30 cellular contexts compared by ENCODE assay signal in genomic region chr3:71997066-71997653, GRCh38.
DNase-seq lines count a peak whose midpoint lies in the region; ATAC-seq and TF ChIP-seq lines count a peak whose summit lies in the region.
"Had no signal": no experiment of that assay in that cellular context is flagged by ENCODE, and none has a peak within 500 bp of the region (broad histone marks: within the 10 kb centered on the region; RNA-seq: fewer than 3 reads in every experiment).

No MANE protein-coding gene starts in this region.

- POLR2A ChIA-PET in HEK293 (lab: Yijun Ruan, JAX), result no interaction called here

- no peak for DNase-seq in activated T-cell treated with anti-CD3 and anti-CD28 coated beads, Interleukin-2, amount 50 U/mL, for 24 hours
- DNase-seq in activated T-cell treated with anti-CD3 and anti-CD28 coated beads for 4 hours, result no peak
- DNase-seq in activated naive CD8-positive, alpha-beta T cell treated with anti-CD3 and anti-CD28 coated beads, Interleukin-2, amount 50 U/mL, for 24 hours, result no peak
- DNase-seq in stimulated activated effector memory CD8-positive, alpha-beta T cell treated with anti-CD3 and anti-CD28 coated beads, Interleukin-12 subunit alpha, Interleukin-12 subunit beta, amount 100 ng/mL, for 72 hours (ENCODE audit: low spot score in 2 of 2), result no peak
- no peak for DNase-seq in NCI-H774 (lab: John Stamatoyannopoulos, UW)
- DNase-seq: activated CD8-positive, alpha-beta T cell treated with anti-CD3 and anti-CD28 coated beads for 36 hours; body of pancreas; C1 segment of cervical spinal cord; cerebellar nuclear complex; dermis blood vessel endothelial cell; DMS153; heart right ventricle; left ventricle myocardium inferior; mesendoderm; MG63; NCI-H1105; NCI-H1930; NCI-H526 treated with DMSO at 0.1 percent for 48 hours; posterior cingulate gyrus; right lobe of liver; tibial artery had no signal

- ATAC-seq in activated naive CD8-positive, alpha-beta T cell treated with anti-CD3 and anti-CD28 coated beads, Interleukin-2, amount 50 U/mL, for 24 hours, result no peak
- ATAC-seq in stimulated activated effector memory CD8-positive, alpha-beta T cell treated with anti-CD3 and anti-CD28 coated beads, Interleukin-12 subunit alpha, Interleukin-12 subunit beta, amount 100 ng/mL, for 72 hours, result peak; percentile 45
- ATAC-seq in GM21367 (IDR thresholded peaks at IDR 0.05; ENCODE audit: unreplicated experiment), result no peak
- ATAC-seq: activated CD8-positive, alpha-beta T cell treated with anti-CD3 and anti-CD28 coated beads for 36 hours; body of pancreas; heart right ventricle; right lobe of liver; Right ventricle myocardium inferior; SK-N-SH treated with all-trans-retinoic acid at 6 μM for 48 hours had no signal

- no peak for TF ChIP-seq CTCF in HEK293 (tag by site-specific recombination; IDR thresholded peaks at IDR 0.05)

- H3K4me3 ChIP-seq in HEK293 (ENCODE audit: low read depth, low read length), result no peak overlapping the region
- H3K4me3 ChIP-seq: body of pancreas, esophagus muscularis mucosa, heart right ventricle, left ventricle myocardium inferior, MG63, right lobe of liver, tibial artery, vagina had no signal

- H3K27ac ChIP-seq in HEK293 (ENCODE audit: extremely low read depth, low read depth, low read length), result no peak overlapping the region
- H3K27ac ChIP-seq: body of pancreas, esophagus muscularis mucosa, heart right ventricle, KMS-11, left ventricle myocardium inferior, right lobe of liver, tibial artery, vagina, VCaP had no signal

- no peaks in the 10 kb centered on the region for H3K9me3 ChIP-seq in HEK293 (ENCODE audit: control insufficient read depth, insufficient read depth, low read depth, low read length)
- H3K9me3 ChIP-seq: body of pancreas, esophagus muscularis mucosa, heart right ventricle, left ventricle myocardium inferior, MG63, right lobe of liver, tibial artery, vagina had no signal

- peaks cover 10% of the 10 kb centered on the region for H3K9me3 Mint-ChIP-seq in activated T-cell treated with anti-CD3 and anti-CD28 coated beads, Interleukin-2, amount 50 U/mL, for 24 hours
- H3K9me3 Mint-ChIP-seq in activated naive CD8-positive, alpha-beta T cell treated with anti-CD3 and anti-CD28 coated beads, Interleukin-2, amount 50 U/mL, for 24 hours, result peaks cover 5% of the 10 kb centered on the region
- H3K9me3 Mint-ChIP-seq in stimulated activated effector memory CD8-positive, alpha-beta T cell treated with anti-CD3 and anti-CD28 coated beads, Interleukin-12 subunit alpha, Interleukin-12 subunit beta, amount 100 ng/mL, for 72 hours, result peaks cover 7% of the 10 kb centered on the region
- H3K9me3 Mint-ChIP-seq: activated CD8-positive, alpha-beta T cell treated with anti-CD3 and anti-CD28 coated beads for 36 hours; T-helper 2 cell treated with Interferon-gamma antibody and Interleukin-4, amounts not matched to agents 5 μg/mL and 100 μg/mL, for 36 hours had no signal

- H3K4me3 Mint-ChIP-seq in activated T-cell treated with anti-CD3 and anti-CD28 coated beads, Interleukin-2, amount 50 U/mL, for 24 hours, result no peak overlapping the region
- no peak overlapping the region for H3K4me3 Mint-ChIP-seq in activated naive CD8-positive, alpha-beta T cell treated with anti-CD3 and anti-CD28 coated beads, Interleukin-2, amount 50 U/mL, for 24 hours
- peak overlapping the region; percentile 24 for H3K4me3 Mint-ChIP-seq in stimulated activated effector memory CD8-positive, alpha-beta T cell treated with anti-CD3 and anti-CD28 coated beads, Interleukin-12 subunit alpha, Interleukin-12 subunit beta, amount 100 ng/mL, for 72 hours
- H3K4me3 Mint-ChIP-seq: activated CD8-positive, alpha-beta T cell treated with anti-CD3 and anti-CD28 coated beads for 36 hours; T-helper 2 cell treated with Interferon-gamma antibody and Interleukin-4, amounts not matched to agents 5 μg/mL and 100 μg/mL, for 36 hours had no signal

- no peaks in the 10 kb centered on the region for H3K36me3 ChIP-seq in HEK293 (ENCODE audit: control insufficient read depth in 2 of 2, insufficient read depth in 1 of 2, low read length in 2 of 2)
- H3K36me3 ChIP-seq: esophagus muscularis mucosa, heart right ventricle, left ventricle myocardium inferior, MG63, right lobe of liver, tibial artery, vagina had no signal

- H3K36me3 Mint-ChIP-seq in activated T-cell treated with anti-CD3 and anti-CD28 coated beads, Interleukin-2, amount 50 U/mL, for 24 hours (ENCODE audit: low read depth), result no peaks in the 10 kb centered on the region
- H3K36me3 Mint-ChIP-seq in activated naive CD8-positive, alpha-beta T cell treated with anti-CD3 and anti-CD28 coated beads, Interleukin-2, amount 50 U/mL, for 24 hours (ENCODE audit: low read depth), result peaks cover 2% of the 10 kb centered on the region
- no peaks in the 10 kb centered on the region for H3K36me3 Mint-ChIP-seq in stimulated activated effector memory CD8-positive, alpha-beta T cell treated with anti-CD3 and anti-CD28 coated beads, Interleukin-12 subunit alpha, Interleukin-12 subunit beta, amount 100 ng/mL, for 72 hours

- CTCF ChIA-PET in HEK293 (lab: Yijun Ruan, JAX), result interaction anchor here (0.6 kb wide), 1 partner anchor 66 kb away, joined by 3 read pairs; no protein-coding TSS in a partner anchor

- H3K4me1 ChIP-seq in HEK293 (ENCODE audit: control insufficient read depth, insufficient read depth, low read length), result no peaks in the 10 kb centered on the region
- H3K4me1 ChIP-seq: body of pancreas, esophagus muscularis mucosa, left ventricle myocardium inferior, right lobe of liver, tibial artery, vagina had no signal

- H3K4me1 Mint-ChIP-seq in activated T-cell treated with anti-CD3 and anti-CD28 coated beads, Interleukin-2, amount 50 U/mL, for 24 hours (ENCODE audit: low read depth), result peaks cover 41% of the 10 kb centered on the region
- peaks cover 20% of the 10 kb centered on the region for H3K4me1 Mint-ChIP-seq in activated naive CD8-positive, alpha-beta T cell treated with anti-CD3 and anti-CD28 coated beads, Interleukin-2, amount 50 U/mL, for 24 hours
- H3K4me1 Mint-ChIP-seq in stimulated activated effector memory CD8-positive, alpha-beta T cell treated with anti-CD3 and anti-CD28 coated beads, Interleukin-12 subunit alpha, Interleukin-12 subunit beta, amount 100 ng/mL, for 72 hours, result peaks cover 40% of the 10 kb centered on the region

- H3K27ac Mint-ChIP-seq in activated T-cell treated with anti-CD3 and anti-CD28 coated beads, Interleukin-2, amount 50 U/mL, for 24 hours, result peak overlapping the region; percentile 44
- H3K27ac Mint-ChIP-seq in activated naive CD8-positive, alpha-beta T cell treated with anti-CD3 and anti-CD28 coated beads, Interleukin-2, amount 50 U/mL, for 24 hours, result peak overlapping the region; percentile 24
- H3K27ac Mint-ChIP-seq in stimulated activated effector memory CD8-positive, alpha-beta T cell treated with anti-CD3 and anti-CD28 coated beads, Interleukin-12 subunit alpha, Interleukin-12 subunit beta, amount 100 ng/mL, for 72 hours, result peak overlapping the region; percentile 64
- H3K27ac Mint-ChIP-seq: activated CD8-positive, alpha-beta T cell treated with anti-CD3 and anti-CD28 coated beads for 36 hours; T-helper 2 cell treated with Interferon-gamma antibody and Interleukin-4, amounts not matched to agents 5 μg/mL and 100 μg/mL, for 36 hours had no signal

- peaks cover 20% of the 10 kb centered on the region for H3K27me3 Mint-ChIP-seq in activated T-cell treated with anti-CD3 and anti-CD28 coated beads, Interleukin-2, amount 50 U/mL, for 24 hours
- peaks cover 15% of the 10 kb centered on the region for H3K27me3 Mint-ChIP-seq in activated naive CD8-positive, alpha-beta T cell treated with anti-CD3 and anti-CD28 coated beads, Interleukin-2, amount 50 U/mL, for 24 hours
- H3K27me3 Mint-ChIP-seq: activated CD8-positive, alpha-beta T cell treated with anti-CD3 and anti-CD28 coated beads for 36 hours had no signal

TF ChIP-seq in HEK293, 187 proteins besides CTCF, POLR2A, EP300 and RAD21:
- TF ChIP-seq MEIS1 (CRISPR knock-in tag; IDR thresholded peaks at IDR 0.05; ENCODE audit: borderline replicate concordance) (no peak), HOXC10 (CRISPR knock-in tag; IDR thresholded peaks at IDR 0.05) (no peak), ZNF513 (tag by site-specific recombination; IDR thresholded peaks at IDR 0.05) (peak; percentile 78), ZSCAN23 (tag by site-specific recombination; IDR thresholded peaks at IDR 0.05) (no peak), ZNF10 (tag by site-specific recombination; IDR thresholded peaks at IDR 0.05) (no peak)
